In genomic region chr6:26284537-26285142, GRCh38 we compare ENCODE assay signal across 8 cellular contexts.
A peak's percentile ranks its signal among the peaks of the same experiment; 100 is the strongest.
DNase-seq lines count a peak whose midpoint lies in the region; ATAC-seq, FAIRE-seq and TF ChIP-seq lines count a peak whose summit lies in the region.

No MANE protein-coding gene starts in this region.

- TF ChIP-seq POLR2A in GM12891 (IDR thresholded peaks at IDR 0.05; ENCODE audit: low read depth, low read length), result no peak
- TF ChIP-seq POLR2A in erythroblast (IDR thresholded peaks at IDR 0.05; ENCODE audit: low read length), result no peak
- TF ChIP-seq POLR2A in upper lobe of left lung (IDR thresholded peaks at IDR 0.05), result no peak

- DNase-seq in GM12891 (ENCODE audit: insufficient read length, low spot score) (no peak), NCI-H2227 treated with DMSO at 0.1 percent for 48 hours (lab: John Stamatoyannopoulos, UW) (peak; percentile 65), erythroblast (lab: John Stamatoyannopoulos, UW) (peak; percentile 84 to 87), naive B cell (peak; percentile 50), upper lobe of left lung (peak; percentile 58 to 83)
- peak; percentile 57 for DNase-seq in activated CD8-positive, alpha-beta memory T cell treated with anti-CD3 and anti-CD28 coated beads, Interleukin-2, amount 50 U/mL, for 4 hours

- TF ChIP-seq CTCF in upper lobe of left lung (IDR thresholded peaks at IDR 0.05), result no peak

- peak overlapping the region; percentile 78 to 97 (median 92) for H3K4me3 Mint-ChIP-seq in naive B cell

- 0% methylated on average over 23 of the region's 23 CpGs for WGBS in upper lobe of left lung, 2 donors

- peaks cover 20% of the 10 kb centered on the region in 2 donors for H3K36me3 Mint-ChIP-seq in naive B cell

- no peaks in the 10 kb centered on the region for H3K9me3 ChIP-seq in upper lobe of left lung

- H3K4me1 ChIP-seq in upper lobe of left lung, result peaks cover 8 to 15% (median 12%) of the 10 kb centered on the region in 4 donors

- peaks cover 4 to 11% (median 7%) of the 10 kb centered on the region in 7 donors for H3K9me3 Mint-ChIP-seq in naive B cell

- peaks cover 0 to 6% (median 0%) of the 10 kb centered on the region in 4 donors for H3K36me3 ChIP-seq in upper lobe of left lung

- H3K4me1 Mint-ChIP-seq in naive B cell, result peaks cover 25 to 37% (median 36%) of the 10 kb centered on the region in 3 donors

- peak overlapping the region; percentile 98 to 100 (median 100) for H3K27ac Mint-ChIP-seq in naive B cell

- peak overlapping the region; percentile 27 to 64 (median 60) for H3K4me3 ChIP-seq in upper lobe of left lung

- no peaks in the 10 kb centered on the region for H3K27me3 ChIP-seq in upper lobe of left lung

- peaks cover 0 to 6% (median 5%) of the 10 kb centered on the region in 3 donors for H3K27me3 Mint-ChIP-seq in naive B cell

- no peak for FAIRE-seq in GM12891 (lab: Jason Lieb, UNC)

- no peak for TF ChIP-seq EP300 in upper lobe of left lung (IDR thresholded peaks at IDR 0.05)

- peak overlapping the region; percentile 89 to 96 (median 94) for H3K27ac ChIP-seq in upper lobe of left lung

- ATAC-seq in naive B cell (ENCODE audit: low read depth in 2 of 2) (peak; percentile 8 to 13), upper lobe of left lung (ENCODE audit: low FRiP score in 2 of 2) (peak in 1 of 2 donors; percentile 47), HG02884 (IDR thresholded peaks at IDR 0.05; ENCODE audit: unreplicated experiment) (no peak), HG03565 (IDR thresholded peaks at IDR 0.05; ENCODE audit: unreplicated experiment) (no peak)

TF ChIP-seq in GM12891, 5 proteins besides CTCF, POLR2A, EP300 and RAD21:
- peak; percentile 58 for TF ChIP-seq TAF1 (IDR thresholded peaks at IDR 0.05; ENCODE audit: low read depth, low read length)
- TF ChIP-seq POU2F2 (IDR thresholded peaks at IDR 0.05; ENCODE audit: low read depth, low read length), result no peak
- no peak for TF ChIP-seq PAX5 (IDR thresholded peaks at IDR 0.05; ENCODE audit: insufficient read depth, low read length, severe bottlenecking)
- TF ChIP-seq POLR2AphosphoS5 (IDR thresholded peaks at IDR 0.05; ENCODE audit: low read depth, low read length), result no peak
- no peak for TF ChIP-seq SPI1 (IDR thresholded peaks at IDR 0.05; ENCODE audit: low read depth, low read length)

Comparison
In these comparisons a context has a peak if more than half of its experiments do, and no peak if none do; other contexts are left out.
1. ATAC-seq: peak in naive B cell (2 of 2); none in HG02884 (single experiment) and HG03565 (single experiment).